Comparison of ENCODE assay signal across 8 cellular contexts in the genomic region with DNA sequence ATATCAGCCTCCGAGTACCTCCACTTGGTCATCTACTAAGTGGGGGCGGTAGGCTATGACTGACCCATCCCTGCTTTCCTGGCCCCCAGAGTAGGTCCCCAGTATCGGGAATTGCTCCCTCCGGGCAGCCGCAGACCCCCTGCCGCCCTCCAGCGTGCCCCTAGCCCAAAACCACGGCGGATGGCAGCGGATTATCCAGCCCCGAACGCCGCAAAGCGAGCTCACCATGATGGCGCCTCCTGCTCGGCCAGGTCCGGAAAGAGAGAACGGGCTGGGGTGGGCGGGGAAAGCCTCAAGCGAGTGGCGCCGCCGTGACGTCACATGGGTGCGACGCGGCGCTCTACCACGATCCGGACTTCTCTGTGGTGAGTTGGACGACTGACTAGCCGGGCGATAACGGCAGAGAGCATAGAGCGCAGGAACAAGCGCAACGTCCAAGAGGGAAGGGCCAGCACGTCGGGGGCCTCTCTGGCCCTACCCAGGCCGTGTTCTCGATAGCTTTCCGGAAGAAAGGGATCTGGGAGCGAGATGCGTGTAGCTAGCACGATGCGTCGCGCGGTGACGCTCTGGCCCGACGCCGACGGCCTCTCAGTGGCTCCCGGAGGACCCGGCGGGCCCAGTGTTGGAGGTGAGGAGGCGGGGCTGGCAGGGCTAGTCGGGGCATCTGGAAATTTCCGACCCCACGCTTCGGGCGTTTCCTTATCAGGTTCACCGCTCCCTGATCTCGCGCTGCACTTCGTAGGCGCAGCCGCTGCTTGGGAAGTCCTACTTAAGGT. TPM values are rescaled to one million over a fixed set of nuclear protein-coding genes. Genes with fewer than 3 reads are reported as not detected.
DNase-seq lines count a peak whose midpoint lies in the region; ATAC-seq and TF ChIP-seq lines count a peak whose summit lies in the region.

A gene (minus strand): TSS at position 263 of the 776 bp plus-strand sequence. CDS start 35 bp downstream, at position 228.
A gene with protein sequence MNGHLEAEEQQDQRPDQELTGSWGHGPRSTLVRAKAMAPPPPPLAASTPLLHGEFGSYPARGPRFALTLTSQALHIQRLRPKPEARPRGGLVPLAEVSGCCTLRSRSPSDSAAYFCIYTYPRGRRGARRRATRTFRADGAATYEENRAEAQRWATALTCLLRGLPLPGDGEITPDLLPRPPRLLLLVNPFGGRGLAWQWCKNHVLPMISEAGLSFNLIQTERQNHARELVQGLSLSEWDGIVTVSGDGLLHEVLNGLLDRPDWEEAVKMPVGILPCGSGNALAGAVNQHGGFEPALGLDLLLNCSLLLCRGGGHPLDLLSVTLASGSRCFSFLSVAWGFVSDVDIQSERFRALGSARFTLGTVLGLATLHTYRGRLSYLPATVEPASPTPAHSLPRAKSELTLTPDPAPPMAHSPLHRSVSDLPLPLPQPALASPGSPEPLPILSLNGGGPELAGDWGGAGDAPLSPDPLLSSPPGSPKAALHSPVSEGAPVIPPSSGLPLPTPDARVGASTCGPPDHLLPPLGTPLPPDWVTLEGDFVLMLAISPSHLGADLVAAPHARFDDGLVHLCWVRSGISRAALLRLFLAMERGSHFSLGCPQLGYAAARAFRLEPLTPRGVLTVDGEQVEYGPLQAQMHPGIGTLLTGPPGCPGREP (plus strand): TSS at position 591 of the 776 bp plus-strand sequence. CDS start 1,009 bp downstream, outside the sequence.

- peak within 1 kb of the TSS; percentile 93 for H3K18ac ChIP-seq in trophoblast cell (ENCODE audit: low read length)

- peak within 1 kb of the TSS; percentile 89 for H4K91ac ChIP-seq in trophoblast cell (ENCODE audit: low read depth, low read length)

- H3K4me2 ChIP-seq in trophoblast cell (ENCODE audit: low read length), result peak within 1 kb of the TSS; percentile 66

- peaks cover 30% of the 10 kb centered on the region for H3K36me3 ChIP-seq in adipocyte (ENCODE audit: control insufficient read depth, insufficient read depth, low read length, severe bottlenecking)
- peaks cover 26% of the 10 kb centered on the region for H3K36me3 ChIP-seq in cardiac muscle cell
- H3K36me3 ChIP-seq in trophoblast cell (ENCODE audit: control insufficient read depth in 1 of 2, insufficient read depth in 2 of 2, low read length in 2 of 2), result peaks cover 34% of the 10 kb centered on the region in 2 experiments
- peaks cover 0 to 19% (median 6%) of the 10 kb centered on the region in 4 donors for H3K36me3 ChIP-seq in transverse colon

- H3K4ac ChIP-seq in trophoblast cell (ENCODE audit: low read depth, low read length), result peak within 1 kb of the TSS; percentile 99

- no peaks in the 10 kb centered on the region for H3K27me3 ChIP-seq in adipocyte (replicated peaks; ENCODE audit: control insufficient read depth, insufficient read depth, low read length)
- no peaks in the 10 kb centered on the region for H3K27me3 ChIP-seq in cardiac muscle cell
- H3K27me3 ChIP-seq in trophoblast cell (ENCODE audit: insufficient read depth, low read length), result no peaks in the 10 kb centered on the region
- no peaks in the 10 kb centered on the region for H3K27me3 ChIP-seq in transverse colon

- peaks cover 12% of the 10 kb centered on the region for H3K79me1 ChIP-seq in trophoblast cell (ENCODE audit: low read length)

- peak; percentile 96 for TF ChIP-seq POLR2A in transverse colon (IDR thresholded peaks at IDR 0.05)

- no CpG with 5 or more reads among the region's 69 CpGs for WGBS in trophoblast cell (ENCODE audit: extremely low coverage, insufficient coverage, insufficient read length)
- 0% methylated on average over 15 to 39 of the region's 69 CpGs for WGBS in transverse colon (ENCODE audit: low coverage in 1 of 2), 2 donors

- H3K4me3 ChIP-seq in GM12875 (ENCODE audit: low read depth, low read length) (peak within 1 kb of the TSS; percentile 96), adipocyte (ENCODE audit: low read length) (peak within 1 kb of the TSS; percentile 99), cardiac muscle cell (peak within 1 kb of the TSS; percentile 89), trophoblast cell (ENCODE audit: low read depth, low read length) (peak within 1 kb of the TSS; percentile 95), transverse colon (peak within 1 kb of the TSS; percentile 56 to 90 (median 68))

- DNase-seq in NCI-H1436 (lab: John Stamatoyannopoulos, UW), result peak; percentile 100
- peak; percentile 88 for DNase-seq in T follicular helper cell (ENCODE audit: low read depth)
- peak; percentile 99 for DNase-seq in adipocyte (ENCODE audit: low read depth)
- DNase-seq in cardiac muscle cell (ENCODE audit: low read depth in 1 of 2, low spot score in 1 of 2), result peak; percentile 99 to 100
- DNase-seq in trophoblast cell, result peak; percentile 99
- DNase-seq in transverse colon, result peak; percentile 98

- peak within 1 kb of the TSS; percentile 100 for H3K9ac ChIP-seq in adipocyte (ENCODE audit: low read length)
- H3K9ac ChIP-seq in trophoblast cell (ENCODE audit: low read length), result peak within 1 kb of the TSS; percentile 96

- H2BK120ac ChIP-seq in trophoblast cell (ENCODE audit: insufficient read depth, low read length, poor library complexity), result peak within 1 kb of the TSS; percentile 44

- H2AFZ ChIP-seq in trophoblast cell (ENCODE audit: insufficient read depth, low read length, poor library complexity), result peak within 1 kb of the TSS; percentile 37

- H4K12ac ChIP-seq in trophoblast cell (ENCODE audit: low read depth, low read length), result peak within 1 kb of the TSS; percentile 66

- H3K23ac ChIP-seq in trophoblast cell (ENCODE audit: low read length), result peak within 1 kb of the TSS; percentile 34

- in situ Hi-C loops in transverse colon (cut with MboI; ENCODE audit: low pct_ligation_motif_present in 1 of 4, low pct_unique_long_range_greater_than_20kb in 1 of 4, low sequenced_read_pairs in 3 of 4), result no loop called here

- peak within 1 kb of the TSS; percentile 86 for H3K14ac ChIP-seq in trophoblast cell (ENCODE audit: low read length)

- H3K9me3 ChIP-seq in adipocyte (ENCODE audit: control insufficient read depth, low read length) (no peaks in the 10 kb centered on the region), cardiac muscle cell (ENCODE audit: low read depth) (no peaks in the 10 kb centered on the region), trophoblast cell (ENCODE audit: insufficient read depth, low read depth, low read length) (peaks cover 2% of the 10 kb centered on the region), transverse colon (no peaks in the 10 kb centered on the region)

- peak within 1 kb of the TSS; percentile 41 for H2BK12ac ChIP-seq in trophoblast cell (ENCODE audit: low read length)

- H3K4me1 ChIP-seq in adipocyte (ENCODE audit: control insufficient read depth, insufficient read depth, low read length) (peaks cover 45% of the 10 kb centered on the region), cardiac muscle cell (ENCODE audit: low read depth) (peaks cover 15% of the 10 kb centered on the region), trophoblast cell (ENCODE audit: control insufficient read depth in 1 of 2, insufficient read depth in 2 of 2, low read length in 2 of 2) (peaks cover 5 to 15% of the 10 kb centered on the region in 2 experiments), transverse colon (peaks cover 31 to 55% (median 49%) of the 10 kb centered on the region in 4 donors)

- H3K27ac ChIP-seq in cardiac muscle cell, result peak within 1 kb of the TSS; percentile 88
- H3K27ac ChIP-seq in trophoblast cell (ENCODE audit: low read depth, low read length), result peak within 1 kb of the TSS; percentile 77
- H3K27ac ChIP-seq in transverse colon, result peak within 1 kb of the TSS; percentile 90 to 97 (median 94)

- intact Hi-C loops in transverse colon (cut with DNase I; ENCODE audit: low total_unique reads), result no loop called here

- H2AK5ac ChIP-seq in trophoblast cell (ENCODE audit: low read length), result peak within 1 kb of the TSS; percentile 69

- TF ChIP-seq EP300 in transverse colon (IDR thresholded peaks at IDR 0.05; ENCODE audit: low read depth), result peak; percentile 49

- H4K8ac ChIP-seq in trophoblast cell (ENCODE audit: low read depth, low read length), result peak within 1 kb of the TSS; percentile 92

- peaks cover 16% of the 10 kb centered on the region for H3K79me2 ChIP-seq in trophoblast cell (ENCODE audit: control insufficient read depth, insufficient read depth, low read length, poor library complexity)

- TF ChIP-seq CTCF in GM12875 (IDR thresholded peaks at IDR 0.05; ENCODE audit: borderline replicate concordance, insufficient read depth, low read depth, low read length) (no peak), cardiac muscle cell (IDR thresholded peaks at IDR 0.05; ENCODE audit: low read depth, low read length) (no peak), transverse colon (IDR thresholded peaks at IDR 0.05) (peak in 1 of 5 experiments; percentile 13)

- ATAC-seq in HG02798 (IDR thresholded peaks at IDR 0.05; ENCODE audit: poor library complexity, unreplicated experiment), result peak; percentile 90

- peak within 1 kb of the TSS; percentile 83 for H2BK5ac ChIP-seq in trophoblast cell (ENCODE audit: low read depth, low read length, poor library complexity)

RNA-seq across cellular contexts. Expression of the first gene that starts in this region (rescaled TPM):
- total RNA-seq in cardiac muscle cell (3,285 and 3,429 TPM in 2 replicates), transverse colon (1,000 to 10,000 TPM; 1,394 to 2,260 (median 1,686) TPM)
- polyA plus RNA-seq in cardiac muscle cell, result 692 and 838 TPM in 2 replicates
- 1,727 and 1,729 TPM in 2 replicates for polyA plus RNA-seq in trophoblast cell (2013)

RNA-seq across cellular contexts. Expression of the second gene that starts in this region (rescaled TPM):
- total RNA-seq in cardiac muscle cell, result 21.3 and 22.5 TPM in 2 replicates
- polyA plus RNA-seq in cardiac muscle cell, result 18.5 and 25.3 TPM in 2 replicates
- polyA plus RNA-seq in trophoblast cell (2013), result 14.1 and 14.9 TPM in 2 replicates
- total RNA-seq in transverse colon, result 100 to 1,000 TPM in 1 of 4 donors, 10 to 100 TPM in 3; 41.8 to 185 (median 68.7) TPM

Comparison
In these comparisons a context has a peak if more than half of its experiments do, and no peak if none do; other contexts are left out.
1. Peak in every context shown above with its lines: DNase-seq, ATAC-seq, H3K4me3 ChIP-seq and H3K27ac ChIP-seq.